29 cellular contexts compared by ENCODE assay signal in the genomic region with DNA sequence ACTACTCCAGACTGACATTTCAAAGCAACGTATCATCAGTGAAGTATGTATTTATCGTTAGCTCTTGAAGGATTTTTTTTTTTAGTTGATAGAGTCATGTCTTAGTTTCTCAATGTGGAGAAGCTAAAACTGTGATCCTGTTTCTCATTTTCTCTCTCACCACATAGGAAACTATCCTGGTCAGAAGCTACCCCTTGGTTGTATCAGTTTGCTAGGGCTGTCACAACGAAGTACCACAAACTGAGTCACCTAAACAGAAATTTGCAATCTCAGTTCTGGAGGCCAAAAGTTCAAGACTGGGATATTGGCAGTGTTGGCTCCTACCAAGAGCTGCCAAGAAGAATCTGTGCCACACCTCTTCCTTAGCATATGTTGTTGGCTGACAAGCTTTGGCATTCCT.
"Had no signal": no experiment of that assay in that cellular context is flagged by ENCODE, and none has a peak within 500 bp of the region (broad histone marks: within the 10 kb centered on the region; RNA-seq: fewer than 3 reads in every experiment).

No MANE protein-coding gene starts in this region.

- H3K4me1 Mint-ChIP-seq: nephron; neural progenitor cell; stimulated activated memory B cell treated with anti-CD40 and anti-IgM and Interleukin-4, amounts not matched to agents 10 μg/mL and 1 μg/mL and 100 μg/mL, for 72 hours; stimulated activated naive CD8-positive, alpha-beta T cell treated with anti-CD3 and anti-CD28 coated beads, Interleukin-15, amount 100 ng/mL, for 72 hours had no signal

- H3K79me2 ChIP-seq: parathyroid adenoma had no signal

- H3K9me3 ChIP-seq: ovary, right lobe of liver, testis had no signal

- H2AFZ ChIP-seq: neural progenitor cell, parathyroid adenoma had no signal

- FAIRE-seq: small intestine had no signal

- ATAC-seq: natural killer cell; psoas muscle; right cardiac atrium; right lobe of liver; stimulated activated memory B cell treated with anti-CD40 and anti-IgM and Interleukin-4, amounts not matched to agents 10 μg/mL and 1 μg/mL and 100 μg/mL, for 72 hours; stimulated activated naive CD8-positive, alpha-beta T cell treated with anti-CD3 and anti-CD28 coated beads, Interleukin-15, amount 100 ng/mL, for 72 hours; stimulated activated naive CD8-positive, alpha-beta T cell treated with anti-CD3 and anti-CD28 coated beads, Interleukin-15, Interleukin-2, amounts not matched to agents 100 U/mL and 50 U/mL, for 24 hours; upper lobe of right lung had no signal

- H3K36me3 Mint-ChIP-seq: natural killer cell; neural progenitor cell; stimulated activated memory B cell treated with anti-CD40 and anti-IgM and Interleukin-4, amounts not matched to agents 10 μg/mL and 1 μg/mL and 100 μg/mL, for 72 hours; type B pancreatic cell had no signal

- H3K27me3 ChIP-seq: neural progenitor cell, ovary, right lobe of liver, sigmoid colon, suprapubic skin, testis, tibial artery, transverse colon, upper lobe of right lung, uterus had no signal

- H3K4me1 ChIP-seq: neural progenitor cell, parathyroid adenoma, psoas muscle, right lobe of liver, sigmoid colon, suprapubic skin, testis, tibial artery, transverse colon, upper lobe of right lung, uterus had no signal

- H3K4me2 ChIP-seq: neural progenitor cell had no signal

- H3K9ac ChIP-seq: neural progenitor cell, parathyroid adenoma had no signal

- H3K27ac ChIP-seq: neural progenitor cell, ovary, parathyroid adenoma, psoas muscle, right lobe of liver, sigmoid colon, suprapubic skin, testis, tibial artery, transverse colon, upper lobe of right lung, uterus had no signal

- H3K4me3 Mint-ChIP-seq: natural killer cell; nephron; neural progenitor cell; stimulated activated memory B cell treated with anti-CD40 and anti-IgM and Interleukin-4, amounts not matched to agents 10 μg/mL and 1 μg/mL and 100 μg/mL, for 72 hours; stimulated activated naive CD8-positive, alpha-beta T cell treated with anti-CD3 and anti-CD28 coated beads, Interleukin-15, amount 100 ng/mL, for 72 hours; type B pancreatic cell had no signal

- H3K36me3 ChIP-seq: neural progenitor cell, ovary, right lobe of liver, sigmoid colon, suprapubic skin, tibial artery, transverse colon, upper lobe of right lung, uterus had no signal

- H3K4me3 ChIP-seq: neural progenitor cell, ovary, psoas muscle, right lobe of liver, sigmoid colon, suprapubic skin, testis, tibial artery, transverse colon, upper lobe of right lung, uterus had no signal

- H3K27ac Mint-ChIP-seq: natural killer cell; nephron; neural progenitor cell; progenitor cell of endocrine pancreas; stimulated activated memory B cell treated with anti-CD40 and anti-IgM and Interleukin-4, amounts not matched to agents 10 μg/mL and 1 μg/mL and 100 μg/mL, for 72 hours; stimulated activated naive CD8-positive, alpha-beta T cell treated with anti-CD3 and anti-CD28 coated beads, Interleukin-15, amount 100 ng/mL, for 72 hours; type B pancreatic cell had no signal

- DNase-seq: natural killer cell; occipital lobe; ovary; posterior cingulate gyrus; psoas muscle; right cardiac atrium; right lobe of liver; sigmoid colon; small intestine; stimulated activated CD4-positive, alpha-beta T cell treated with anti-CD3 and anti-CD28 coated beads, Interleukin-15, amount 100 ng/mL, for 24 hours; stimulated activated CD4-positive, alpha-beta T cell treated with anti-CD3 and anti-CD28 coated beads, Interleukin-2, amount 100 ng/mL, for 24 hours; stimulated activated CD4-positive, alpha-beta T cell treated with anti-CD3 and anti-CD28 coated beads, Interleukin-2, amount 100 ng/mL, for 48 hours; stimulated activated CD4-positive, alpha-beta T cell treated with anti-CD3 and anti-CD28 coated beads, Interleukin-4, amount 100 ng/mL, for 24 hours; stimulated activated naive CD4-positive, alpha-beta T cell; stimulated activated naive CD8-positive, alpha-beta T cell treated with anti-CD3 and anti-CD28 coated beads, Interleukin-15, amount 100 ng/mL, for 72 hours; stimulated activated naive CD8-positive, alpha-beta T cell treated with anti-CD3 and anti-CD28 coated beads, Interleukin-15, Interleukin-2, amounts not matched to agents 100 U/mL and 50 U/mL, for 24 hours; substantia nigra; testis; tibial artery; transverse colon; upper lobe of right lung; uterus had no signal
